ENCODE assay signal across 15 cellular contexts in genomic region chr1:66246371-66247262, GRCh38.
A peak's percentile ranks its signal among the peaks of the same experiment; 100 is the strongest.
DNase-seq lines count a peak whose midpoint lies in the region; ATAC-seq and TF ChIP-seq lines count a peak whose summit lies in the region.
"Had no signal": no experiment of that assay in that cellular context is flagged by ENCODE, and none has a peak within 500 bp of the region (broad histone marks: within the 10 kb centered on the region; RNA-seq: fewer than 3 reads in every experiment).

No MANE protein-coding gene starts in this region.

- no peaks in the 10 kb centered on the region for H3K9me3 ChIP-seq in transverse colon
- H3K9me3 ChIP-seq: right lobe of liver had no signal

- H3K4me1 ChIP-seq in transverse colon, result no peaks in the 10 kb centered on the region
- H3K4me1 ChIP-seq: right lobe of liver had no signal

- no peak for ATAC-seq in natural killer cell treated with Interleukin-12 subunit alpha and Interleukin-12 subunit beta and Interleukin-15 and Interleukin-18, amount 100 ng/mL, for 72 hours
- no peak for ATAC-seq in natural killer cell
- ATAC-seq in SK-N-SH treated with all-trans-retinoic acid at 6 μM for 48 hours, result peak; percentile 3; the same call in 1 of the 3 replicates
- no peak for ATAC-seq in GM21619 (IDR thresholded peaks at IDR 0.05; ENCODE audit: unreplicated experiment)
- ATAC-seq: right lobe of liver had no signal

- 81 to 86% methylated on average over 4 to 9 of the region's 9 CpGs for WGBS in transverse colon (ENCODE audit: low coverage in 1 of 2), 2 donors

- no peaks in the 10 kb centered on the region for H3K9me3 Mint-ChIP-seq in natural killer cell treated with Interleukin-12 subunit alpha and Interleukin-12 subunit beta and Interleukin-15 and Interleukin-18, amount 100 ng/mL, for 72 hours
- no peaks in the 10 kb centered on the region for H3K9me3 Mint-ChIP-seq in natural killer cell

- no peaks in the 10 kb centered on the region for H3K36me3 Mint-ChIP-seq in natural killer cell treated with Interleukin-12 subunit alpha and Interleukin-12 subunit beta and Interleukin-15 and Interleukin-18, amount 100 ng/mL, for 72 hours
- H3K36me3 Mint-ChIP-seq in natural killer cell, result no peaks in the 10 kb centered on the region

- TF ChIP-seq CTCF in natural killer cell (IDR thresholded peaks at IDR 0.05), result no peak
- TF ChIP-seq CTCF in transverse colon (IDR thresholded peaks at IDR 0.05), result no peak

- TF ChIP-seq EP300 in transverse colon (IDR thresholded peaks at IDR 0.05; ENCODE audit: low read depth), result no peak

- in situ Hi-C loops in transverse colon (cut with MboI; ENCODE audit: low pct_ligation_motif_present in 1 of 4, low pct_unique_long_range_greater_than_20kb in 1 of 4, low sequenced_read_pairs in 3 of 4), result loop anchor here in 3 of 4 donors (25.0 kb wide), 4 partner anchors 491 to 1009 kb away; no protein-coding TSS in a partner anchor

- no peaks in the 10 kb centered on the region for H3K36me3 ChIP-seq in transverse colon
- H3K36me3 ChIP-seq: right lobe of liver had no signal

- peaks cover 10 to 44% of the 10 kb centered on the region in 2 donors for H3K4me1 Mint-ChIP-seq in natural killer cell treated with Interleukin-12 subunit alpha and Interleukin-12 subunit beta and Interleukin-15 and Interleukin-18, amount 100 ng/mL, for 72 hours (ENCODE audit: low read depth in 2 of 2)
- H3K4me1 Mint-ChIP-seq in natural killer cell, result peaks cover 4% of the 10 kb centered on the region in 2 donors

- no peak overlapping the region for H3K4me3 ChIP-seq in transverse colon
- H3K4me3 ChIP-seq: right lobe of liver had no signal

- peak overlapping the region; percentile 73 for H3K4me3 Mint-ChIP-seq in natural killer cell treated with Interleukin-12 subunit alpha and Interleukin-12 subunit beta and Interleukin-15 and Interleukin-18, amount 100 ng/mL, for 72 hours
- H3K4me3 Mint-ChIP-seq in natural killer cell, result no peak overlapping the region

- H3K27ac ChIP-seq in substantia nigra (ENCODE audit: low read depth, low read length, poor library complexity, severe bottlenecking) (peak overlapping the region; percentile 87), transverse colon (no peak overlapping the region)
- H3K27ac ChIP-seq: right lobe of liver had no signal

- intact Hi-C loops in natural killer cell (cut with micrococcal nuclease) (no loop called here), transverse colon (cut with DNase I; ENCODE audit: low total_unique reads) (no loop called here)

- DNase-seq in natural killer cell treated with Interleukin-12 subunit alpha and Interleukin-12 subunit beta and Interleukin-15 and Interleukin-18, amount 100 ng/mL, for 72 hours (ENCODE audit: low spot score), result no peak
- DNase-seq in natural killer cell, result no peak
- peak; percentile 33 for DNase-seq in central memory CD4-positive, alpha-beta T cell
- no peak for DNase-seq in substantia nigra (lab: John Stamatoyannopoulos, UW)
- no peak for DNase-seq in transverse colon
- no peak for DNase-seq in COR-L47 (lab: John Stamatoyannopoulos, UW)
- DNase-seq: cerebellar nuclear complex; foreskin fibroblast; HCEC 1CT; NCI-H446 treated with DMSO at 0.1 percent for 48 hours; right lobe of liver; SHP77 treated with DMSO at 0.1 percent for 48 hours; stimulated activated CD8-positive, alpha-beta memory T cell treated with anti-CD3 and anti-CD28 coated beads, Interleukin-4, amount 100 ng/mL, for 48 hours had no signal

- peaks cover 0 to 2% of the 10 kb centered on the region in 2 donors for H3K27me3 Mint-ChIP-seq in natural killer cell treated with Interleukin-12 subunit alpha and Interleukin-12 subunit beta and Interleukin-15 and Interleukin-18, amount 100 ng/mL, for 72 hours
- H3K27me3 Mint-ChIP-seq in natural killer cell (ENCODE audit: low read depth in 2 of 2), result no peaks in the 10 kb centered on the region

- no peak for TF ChIP-seq POLR2A in transverse colon (IDR thresholded peaks at IDR 0.05)

- peak overlapping the region; percentile 32 to 90 for H3K27ac Mint-ChIP-seq in natural killer cell treated with Interleukin-12 subunit alpha and Interleukin-12 subunit beta and Interleukin-15 and Interleukin-18, amount 100 ng/mL, for 72 hours
- H3K27ac Mint-ChIP-seq in natural killer cell, result no peak overlapping the region

- no peaks in the 10 kb centered on the region for H3K27me3 ChIP-seq in transverse colon
- H3K27me3 ChIP-seq: right lobe of liver had no signal

TF ChIP-seq in SK-N-SH treated with all-trans-retinoic acid at 6 μM for 48 hours, 23 proteins besides CTCF, POLR2A, EP300 and RAD21:
- TF ChIP-seq ISL1 (CRISPR knock-in tag; IDR thresholded peaks at IDR 0.05) (peak; percentile 62), ZFP30 (CRISPR knock-in tag; IDR thresholded peaks at IDR 0.05) (no peak)

Comparison
In these comparisons a context has a peak if more than half of its experiments do, and no peak if none do; other contexts are left out.
1. H3K27ac Mint-ChIP-seq: peak in natural killer cell treated with Interleukin-12 subunit alpha and Interleukin-12 subunit beta and Interleukin-15 and Interleukin-18, amount 100 ng/mL, for 72 hours (2 of 2); none in natural killer cell (0 of 2).